Comparison of ENCODE assay signal across 20 cellular contexts in genomic region chr20:1628621-1629020, GRCh38. TPM values are rescaled to one million over a fixed set of nuclear protein-coding genes. Genes with fewer than 3 reads are reported as not detected.
A peak's percentile ranks its signal among the peaks of the same experiment; 100 is the strongest.
DNase-seq lines count a peak whose midpoint lies in the region; ATAC-seq and TF ChIP-seq lines count a peak whose summit lies in the region.
"Had no signal": no experiment of that assay in that cellular context is flagged by ENCODE, and none has a peak within 500 bp of the region (broad histone marks: within the 10 kb centered on the region; RNA-seq: fewer than 3 reads in every experiment).

No MANE protein-coding gene starts in this region.

- POLR2A ChIA-PET in CD8-positive, alpha-beta memory T cell (lab: Charles Lee) = no interaction called here

- peaks cover 38% of the 10 kb centered on the region for H3K4me1 ChIP-seq in CD8-positive, alpha-beta memory T cell (ENCODE audit: insufficient read depth, low read length)
- peaks cover 57 to 69% of the 10 kb centered on the region in 2 experiments for H3K4me1 ChIP-seq in neutrophil (ENCODE audit: control insufficient read depth in 1 of 2, insufficient read depth in 1 of 2, low read depth in 1 of 2, low read length in 1 of 2)
- H3K4me1 ChIP-seq: HAP-1 had no signal

- no peaks in the 10 kb centered on the region for H3K9me3 ChIP-seq in CD8-positive, alpha-beta memory T cell (ENCODE audit: low read length)
- no peaks in the 10 kb centered on the region for H3K9me3 ChIP-seq in neutrophil
- H3K9me3 ChIP-seq: A549, HAP-1 had no signal

- H3K4me3 ChIP-seq in CD8-positive, alpha-beta memory T cell (ENCODE audit: low read length) = no peak overlapping the region
- H3K4me3 ChIP-seq in neutrophil (ENCODE audit: low read depth in 1 of 2, low read length in 1 of 2) = no peak overlapping the region
- H3K4me3 ChIP-seq: A549, HAP-1 had no signal

- CTCF ChIA-PET in CD8-positive, alpha-beta memory T cell (lab: Charles Lee) = no interaction called here

- H3K36me3 ChIP-seq in CD8-positive, alpha-beta memory T cell (ENCODE audit: insufficient read depth, low read length) = no peaks in the 10 kb centered on the region
- H3K36me3 ChIP-seq in neutrophil = no peaks in the 10 kb centered on the region
- H3K36me3 ChIP-seq: HAP-1 had no signal

- no peaks in the 10 kb centered on the region for H3K27me3 Mint-ChIP-seq in activated T-cell treated with anti-CD3 and anti-CD28 coated beads, Interleukin-2, amount 50 U/mL, for 24 hours
- no peaks in the 10 kb centered on the region for H3K27me3 Mint-ChIP-seq in CD8-positive, alpha-beta memory T cell
- H3K27me3 Mint-ChIP-seq in activated naive CD8-positive, alpha-beta T cell treated with anti-CD3 and anti-CD28 coated beads for 36 hours = no peaks in the 10 kb centered on the region
- H3K27me3 Mint-ChIP-seq in nephron progenitor cell (ENCODE audit: low read depth, poor library complexity) = peaks cover 20% of the 10 kb centered on the region

- no peak overlapping the region for H3K27ac ChIP-seq in CD8-positive, alpha-beta memory T cell (ENCODE audit: low read depth, low read length)
- peak overlapping the region; percentile 77 for H3K27ac ChIP-seq in neutrophil
- H3K27ac ChIP-seq: A549, RWPE1 had no signal

- no peak overlapping the region for H3K4me3 Mint-ChIP-seq in activated T-cell treated with anti-CD3 and anti-CD28 coated beads, Interleukin-2, amount 50 U/mL, for 24 hours
- no peak overlapping the region for H3K4me3 Mint-ChIP-seq in CD8-positive, alpha-beta memory T cell
- no peak overlapping the region for H3K4me3 Mint-ChIP-seq in activated naive CD8-positive, alpha-beta T cell treated with anti-CD3 and anti-CD28 coated beads for 36 hours
- H3K4me3 Mint-ChIP-seq in nephron progenitor cell = no peak overlapping the region
- H3K4me3 Mint-ChIP-seq: IgD-negative memory B cell had no signal

- no peaks in the 10 kb centered on the region for H3K27me3 ChIP-seq in CD8-positive, alpha-beta memory T cell (ENCODE audit: insufficient read depth, low read length, poor library complexity, severe bottlenecking)
- no peaks in the 10 kb centered on the region for H3K27me3 ChIP-seq in neutrophil

- H3K36me3 Mint-ChIP-seq in activated T-cell treated with anti-CD3 and anti-CD28 coated beads, Interleukin-2, amount 50 U/mL, for 24 hours (ENCODE audit: low read depth) = peaks cover 48% of the 10 kb centered on the region
- peaks cover 8 to 71% (median 29%) of the 10 kb centered on the region in 3 donors for H3K36me3 Mint-ChIP-seq in CD8-positive, alpha-beta memory T cell
- peaks cover 69% of the 10 kb centered on the region for H3K36me3 Mint-ChIP-seq in activated naive CD8-positive, alpha-beta T cell treated with anti-CD3 and anti-CD28 coated beads for 36 hours
- H3K36me3 Mint-ChIP-seq in nephron progenitor cell (ENCODE audit: low read depth) = no peaks in the 10 kb centered on the region

- TF ChIP-seq CTCF in neutrophil (IDR thresholded peaks at IDR 0.05) = no peak
- TF ChIP-seq CTCF in nephron progenitor cell (IDR thresholded peaks at IDR 0.05) = no peak

- DNase-seq in activated T-cell treated with anti-CD3 and anti-CD28 coated beads, Interleukin-2, amount 50 U/mL, for 24 hours = no peak
- DNase-seq in activated T-cell treated with anti-CD3 and anti-CD28 coated beads, Interleukin-2, amount 50 U/mL, for 1 hour = no peak
- no peak for DNase-seq in CD8-positive, alpha-beta memory T cell
- no peak for DNase-seq in activated naive CD8-positive, alpha-beta T cell treated with anti-CD3 and anti-CD28 coated beads for 36 hours
- no peak for DNase-seq in nephron progenitor cell
- DNase-seq: C1 segment of cervical spinal cord, EL, Kasumi-1, MM.1S, NCI-H1417, NCI-H187 treated with DMSO at 0.1 percent for 48 hours, NCI-H774 had no signal

- H3K9me3 Mint-ChIP-seq in activated T-cell treated with anti-CD3 and anti-CD28 coated beads, Interleukin-2, amount 50 U/mL, for 24 hours = no peaks in the 10 kb centered on the region
- no peaks in the 10 kb centered on the region for H3K9me3 Mint-ChIP-seq in CD8-positive, alpha-beta memory T cell
- no peaks in the 10 kb centered on the region for H3K9me3 Mint-ChIP-seq in activated naive CD8-positive, alpha-beta T cell treated with anti-CD3 and anti-CD28 coated beads for 36 hours
- no peaks in the 10 kb centered on the region for H3K9me3 Mint-ChIP-seq in nephron progenitor cell
- H3K9me3 Mint-ChIP-seq: IgD-negative memory B cell had no signal

- no peak for ATAC-seq in GM21515 (IDR thresholded peaks at IDR 0.05; ENCODE audit: unreplicated experiment)
- no peak for ATAC-seq in GM19397 (IDR thresholded peaks at IDR 0.05; ENCODE audit: unreplicated experiment)
- ATAC-seq: A549 had no signal

- peaks cover 95% of the 10 kb centered on the region for H3K4me1 Mint-ChIP-seq in activated T-cell treated with anti-CD3 and anti-CD28 coated beads, Interleukin-2, amount 50 U/mL, for 24 hours (ENCODE audit: low read depth)
- H3K4me1 Mint-ChIP-seq in CD8-positive, alpha-beta memory T cell = peaks cover 39 to 66% (median 64%) of the 10 kb centered on the region in 3 donors
- H3K4me1 Mint-ChIP-seq in activated naive CD8-positive, alpha-beta T cell treated with anti-CD3 and anti-CD28 coated beads for 36 hours = peaks cover 87% of the 10 kb centered on the region
- H3K4me1 Mint-ChIP-seq in nephron progenitor cell = peaks cover 12% of the 10 kb centered on the region

- H3K27ac Mint-ChIP-seq in activated T-cell treated with anti-CD3 and anti-CD28 coated beads, Interleukin-2, amount 50 U/mL, for 24 hours = peak overlapping the region; percentile 44
- peak overlapping the region in 6 of 8 donors; percentile 21 to 89 (median 74) for H3K27ac Mint-ChIP-seq in CD8-positive, alpha-beta memory T cell
- peak overlapping the region; percentile 80 for H3K27ac Mint-ChIP-seq in activated naive CD8-positive, alpha-beta T cell treated with anti-CD3 and anti-CD28 coated beads for 36 hours
- H3K27ac Mint-ChIP-seq in nephron progenitor cell = no peak overlapping the region
- H3K27ac Mint-ChIP-seq: IgD-negative memory B cell had no signal

RNA-seq across cellular contexts. Expression of gene SIRPB1, which starts 8.8 kb away (rescaled TPM):
- total RNA-seq in CD8-positive, alpha-beta memory T cell = 1 to 10 TPM; 1.5 to 2.3 TPM
- 0.93 TPM for polyA plus RNA-seq in CD8-positive, alpha-beta memory T cell
- 1 to 10 TPM; 4.3 to 4.5 TPM for total RNA-seq in activated naive CD8-positive, alpha-beta T cell treated with anti-CD3 and anti-CD28 coated beads for 36 hours

RNA-seq across cellular contexts. Expression of gene SIRPG, which starts 29.0 kb away (rescaled TPM):
- total RNA-seq in CD8-positive, alpha-beta memory T cell = 10 to 100 TPM in 1 of 2 experiments, 1 to 10 TPM in 1; 9.3 to 11.7 TPM
- polyA plus RNA-seq in CD8-positive, alpha-beta memory T cell = 149 TPM
- 10 to 100 TPM; 34.1 to 35.8 TPM for total RNA-seq in activated naive CD8-positive, alpha-beta T cell treated with anti-CD3 and anti-CD28 coated beads for 36 hours
- total RNA-seq: NCI-H460 had no signal
- polyA plus RNA-seq: A549 had no signal
